15 cellular contexts compared by ENCODE assay signal in the genomic region with DNA sequence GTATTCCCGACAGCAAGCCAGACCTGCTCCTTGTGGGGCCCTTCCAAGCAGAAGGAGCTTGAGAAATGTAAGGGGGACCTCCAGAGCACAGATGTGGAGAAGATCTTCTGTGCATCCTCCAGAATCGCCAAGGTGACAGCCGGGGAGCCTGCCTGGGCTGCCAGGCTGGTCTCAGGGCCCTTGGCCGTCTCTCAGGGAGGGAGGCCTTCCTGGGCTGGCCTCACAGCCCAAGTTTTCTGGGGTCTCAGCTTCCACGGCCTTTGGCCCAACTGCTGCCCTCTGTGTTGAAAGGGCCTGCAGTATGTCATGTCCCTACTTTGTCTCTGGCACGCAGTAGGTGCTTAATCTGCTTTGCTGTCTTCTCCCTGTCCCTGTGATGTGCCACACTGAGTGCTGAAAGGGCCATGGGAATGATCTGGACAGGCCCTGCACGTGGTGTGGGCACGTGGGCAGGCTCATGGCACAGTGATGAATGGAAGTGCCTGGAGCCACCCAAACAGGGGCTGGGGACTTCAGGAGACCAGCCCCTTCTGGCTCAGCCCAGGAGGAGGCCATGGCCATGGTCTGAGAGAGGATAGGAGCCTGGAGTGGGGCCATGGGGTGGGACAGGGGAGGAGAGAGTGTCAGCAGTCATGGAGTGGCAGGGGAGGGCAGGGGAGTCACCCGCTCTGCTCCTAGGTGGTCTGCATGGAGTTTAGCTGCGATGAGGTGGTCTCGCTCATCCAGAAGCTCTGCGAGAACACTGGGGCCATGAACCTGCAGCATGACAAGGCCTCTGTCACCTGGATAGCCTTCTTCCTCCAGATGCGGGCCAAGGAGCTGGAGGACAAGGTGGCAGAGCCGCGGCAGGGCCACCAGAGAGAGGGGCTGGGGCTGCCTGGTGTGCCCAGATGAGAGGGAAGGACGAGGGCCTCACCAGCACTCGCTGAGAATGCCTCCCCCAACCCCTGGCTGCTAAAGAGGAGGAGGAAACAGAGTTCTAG. TPM values are rescaled to one million over a fixed set of nuclear protein-coding genes. Genes with fewer than 3 reads are reported as not detected.
"Had no signal": no experiment of that assay in that cellular context is flagged by ENCODE, and none has a peak within 500 bp of the region (broad histone marks: within the 10 kb centered on the region; RNA-seq: fewer than 3 reads in every experiment).

No MANE protein-coding gene starts in this region.

- H3K4me1 Mint-ChIP-seq: activated naive CD4-positive, alpha-beta T cell treated with anti-CD3 and anti-CD28 coated beads, Interleukin-2, amount 50 U/mL, for 24 hours; immature natural killer cell; memory B cell had no signal

- H3K36me3 Mint-ChIP-seq: activated naive CD4-positive, alpha-beta T cell treated with anti-CD3 and anti-CD28 coated beads, Interleukin-2, amount 50 U/mL, for 24 hours; immature natural killer cell; memory B cell had no signal

- H3K27ac Mint-ChIP-seq: activated naive CD4-positive, alpha-beta T cell treated with anti-CD3 and anti-CD28 coated beads, Interleukin-2, amount 50 U/mL, for 24 hours; memory B cell; nephron progenitor cell had no signal

- H3K27me3 ChIP-seq: tibial nerve had no signal

- H3K27me3 Mint-ChIP-seq: activated naive CD4-positive, alpha-beta T cell treated with anti-CD3 and anti-CD28 coated beads, Interleukin-2, amount 50 U/mL, for 24 hours had no signal

- H3K4me3 Mint-ChIP-seq: activated naive CD4-positive, alpha-beta T cell treated with anti-CD3 and anti-CD28 coated beads, Interleukin-2, amount 50 U/mL, for 24 hours; immature natural killer cell; memory B cell; nephron progenitor cell had no signal

- H3K9me3 Mint-ChIP-seq: activated naive CD4-positive, alpha-beta T cell treated with anti-CD3 and anti-CD28 coated beads, Interleukin-2, amount 50 U/mL, for 24 hours; immature natural killer cell; memory B cell; nephron progenitor cell had no signal

- H3K36me3 ChIP-seq: tibial nerve had no signal

- H3K27ac ChIP-seq: tibial nerve had no signal

- DNase-seq: activated CD4-positive, alpha-beta T cell treated with anti-CD3 and anti-CD28 coated beads for 1 hour; activated CD4-positive, alpha-beta T cell treated with anti-CD3 and anti-CD28 coated beads, Interleukin-2, amount 50 U/mL, for 48 hours; activated CD8-positive, alpha-beta memory T cell treated with anti-CD3 and anti-CD28 coated beads, Interleukin-2, amount 50 U/mL, for 4 hours; immature natural killer cell; left colon; nephron progenitor cell; stimulated activated CD4-positive, alpha-beta T cell treated with anti-CD3 and anti-CD28 coated beads, Interleukin-4, amount 100 ng/mL, for 4 hours had no signal

- H3K4me3 ChIP-seq: tibial nerve had no signal

- H3K9me3 ChIP-seq: tibial nerve had no signal

- H3K4me1 ChIP-seq: tibial nerve had no signal

RNA-seq across cellular contexts. Expression of gene MROH2A, which starts 40.8 kb away (rescaled TPM):
- total RNA-seq: cerebellum; dermis microvascular lymphatic vessel endothelial cell; glomerular endothelial cell; osteocyte; T-helper 2 cell treated with Interferon-gamma antibody and Interleukin-4, amounts not matched to agents 100 ng/mL and 5 ng/mL, for 36 hours; tibial nerve had no signal
- polyA plus RNA-seq: immature natural killer cell had no signal

RNA-seq across cellular contexts. Expression of gene UGT1A1, which starts 58.9 kb away (rescaled TPM):
- total RNA-seq: cerebellum; dermis microvascular lymphatic vessel endothelial cell; glomerular endothelial cell; osteocyte; T-helper 2 cell treated with Interferon-gamma antibody and Interleukin-4, amounts not matched to agents 100 ng/mL and 5 ng/mL, for 36 hours; tibial nerve had no signal
- polyA plus RNA-seq: immature natural killer cell had no signal
